ENCODE assay signal across 22 cellular contexts in the genomic region with DNA sequence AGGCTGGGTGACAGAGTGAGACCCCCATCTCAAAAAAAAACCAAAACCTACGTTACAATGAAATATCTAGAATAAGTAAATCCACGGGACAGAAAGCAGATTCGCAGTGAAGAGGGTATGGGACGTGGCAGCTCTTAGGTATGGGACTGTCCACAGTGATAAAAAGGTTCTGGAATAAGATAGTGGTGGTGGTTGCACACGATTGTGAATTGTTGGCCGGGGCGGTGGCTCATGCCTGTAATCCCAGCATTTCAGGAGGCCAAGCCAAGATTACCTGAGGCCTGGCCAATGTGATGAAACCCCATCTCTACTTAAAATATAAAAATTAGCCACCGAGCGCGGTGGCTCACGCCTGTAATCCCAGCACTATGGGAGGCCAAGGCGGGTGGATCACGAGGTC.
A peak's percentile ranks its signal among the peaks of the same experiment; 100 is the strongest.
DNase-seq lines count a peak whose midpoint lies in the region; ATAC-seq lines count a peak whose summit lies in the region.
"Had no signal": no experiment of that assay in that cellular context is flagged by ENCODE, and none has a peak within 500 bp of the region (broad histone marks: within the 10 kb centered on the region; RNA-seq: fewer than 3 reads in every experiment).

No MANE protein-coding gene starts in this region.

- DNase-seq in activated T-cell treated with anti-CD3 and anti-CD28 coated beads, Interleukin-2, amount 50 U/mL, for 24 hours, result no peak
- no peak for DNase-seq in activated T-cell treated with anti-CD3 and anti-CD28 coated beads, Interleukin-2, amount 50 U/mL, for 48 hours
- no peak for DNase-seq in effector memory CD8-positive, alpha-beta T cell
- DNase-seq in NCI-H2227 (lab: John Stamatoyannopoulos, UW; ENCODE audit: unreplicated experiment) (no peak), mesenchymal stem cell (no peak), MV-4-11 (lab: John Stamatoyannopoulos, UW) (no peak)
- DNase-seq: CD4-positive, CD25-positive, alpha-beta regulatory T cell; CD8-positive, alpha-beta memory T cell; DMS 273 treated with DMSO at 0.1 percent for 48 hours; DMS79; EL; GDM1; GM23248; H7; HCEC 1CT had no signal

- no peaks in the 10 kb centered on the region for H3K9me3 ChIP-seq in mesenchymal stem cell (ENCODE audit: control insufficient read depth, low read length)
- H3K9me3 ChIP-seq: BLaER1 had no signal

- WGBS in mesenchymal stem cell, result 98% methylated on average over 6 of the region's 13 CpGs

- H3K9ac ChIP-seq in mesenchymal stem cell (ENCODE audit: low read length), result no peak overlapping the region
- H3K9ac ChIP-seq: BLaER1, GM23248 had no signal

- H3K23ac ChIP-seq in mesenchymal stem cell (ENCODE audit: low read length in 2 of 2), result no peak overlapping the region

- no peak overlapping the region for H3K14ac ChIP-seq in mesenchymal stem cell (ENCODE audit: low read length in 2 of 2)

- H3K4ac ChIP-seq in mesenchymal stem cell (ENCODE audit: low read depth in 1 of 2, low read length in 2 of 2), result no peak overlapping the region

- H2BK5ac ChIP-seq in mesenchymal stem cell (ENCODE audit: low read depth, low read length, poor library complexity, severe bottlenecking), result no peak overlapping the region

- no peak overlapping the region for H4K91ac ChIP-seq in mesenchymal stem cell (ENCODE audit: low read length)

- peaks cover 27% of the 10 kb centered on the region for H3K36me3 Mint-ChIP-seq in activated T-cell treated with anti-CD3 and anti-CD28 coated beads, Interleukin-2, amount 50 U/mL, for 24 hours (ENCODE audit: low read depth)
- peaks cover 63% of the 10 kb centered on the region for H3K36me3 Mint-ChIP-seq in activated T-helper 17 cell treated with anti-CD3 and anti-CD28 coated beads, Interleukin-2, amount 50 U/mL, for 72 hours (ENCODE audit: low read depth)
- peaks cover 39% of the 10 kb centered on the region for H3K36me3 Mint-ChIP-seq in effector memory CD8-positive, alpha-beta T cell (ENCODE audit: insufficient read depth)
- peaks cover 46% of the 10 kb centered on the region for H3K36me3 Mint-ChIP-seq in stimulated activated memory B cell treated with anti-CD40 and anti-IgM and Interleukin-4, amounts not matched to agents 10 μg/mL and 1 μg/mL and 100 μg/mL, for 72 hours

- H2AK5ac ChIP-seq in mesenchymal stem cell (ENCODE audit: low read length, severe bottlenecking), result no peak overlapping the region

- no peak overlapping the region for H2BK120ac ChIP-seq in mesenchymal stem cell (ENCODE audit: low read depth, low read length)

- H3K4me3 Mint-ChIP-seq in activated T-cell treated with anti-CD3 and anti-CD28 coated beads, Interleukin-2, amount 50 U/mL, for 24 hours, result no peak overlapping the region
- H3K4me3 Mint-ChIP-seq in activated T-helper 17 cell treated with anti-CD3 and anti-CD28 coated beads, Interleukin-2, amount 50 U/mL, for 72 hours, result no peak overlapping the region
- no peak overlapping the region for H3K4me3 Mint-ChIP-seq in effector memory CD8-positive, alpha-beta T cell
- H3K4me3 Mint-ChIP-seq in stimulated activated memory B cell treated with anti-CD40 and anti-IgM and Interleukin-4, amounts not matched to agents 10 μg/mL and 1 μg/mL and 100 μg/mL, for 72 hours, result no peak overlapping the region
- H3K4me3 Mint-ChIP-seq: B cell; CD4-positive, CD25-positive, alpha-beta regulatory T cell; CD8-positive, alpha-beta memory T cell had no signal

- H3K4me1 Mint-ChIP-seq in activated T-cell treated with anti-CD3 and anti-CD28 coated beads, Interleukin-2, amount 50 U/mL, for 24 hours (ENCODE audit: low read depth), result peaks cover 13% of the 10 kb centered on the region
- H3K4me1 Mint-ChIP-seq in activated T-helper 17 cell treated with anti-CD3 and anti-CD28 coated beads, Interleukin-2, amount 50 U/mL, for 72 hours, result no peaks in the 10 kb centered on the region
- H3K4me1 Mint-ChIP-seq in effector memory CD8-positive, alpha-beta T cell (ENCODE audit: low read depth in 2 of 2), result peaks cover 10 to 15% of the 10 kb centered on the region in 2 donors
- H3K4me1 Mint-ChIP-seq in stimulated activated memory B cell treated with anti-CD40 and anti-IgM and Interleukin-4, amounts not matched to agents 10 μg/mL and 1 μg/mL and 100 μg/mL, for 72 hours, result peaks cover 30% of the 10 kb centered on the region

- H3K4me1 ChIP-seq in mesenchymal stem cell (ENCODE audit: control insufficient read depth, insufficient read depth, low read depth, low read length), result peaks cover 2% of the 10 kb centered on the region

- no peaks in the 10 kb centered on the region for H3K79me1 ChIP-seq in mesenchymal stem cell (replicated peaks; ENCODE audit: low read length, poor library complexity, severe bottlenecking)

- H3K4me2 ChIP-seq in mesenchymal stem cell (ENCODE audit: low read length, poor library complexity, severe bottlenecking), result no peak overlapping the region

- no peak overlapping the region for H2BK12ac ChIP-seq in mesenchymal stem cell (ENCODE audit: low read length in 2 of 2)

- H3K27ac Mint-ChIP-seq in activated T-cell treated with anti-CD3 and anti-CD28 coated beads, Interleukin-2, amount 50 U/mL, for 24 hours, result peak overlapping the region; percentile 15
- peak overlapping the region; percentile 56 for H3K27ac Mint-ChIP-seq in activated T-helper 17 cell treated with anti-CD3 and anti-CD28 coated beads, Interleukin-2, amount 50 U/mL, for 72 hours
- H3K27ac Mint-ChIP-seq in effector memory CD8-positive, alpha-beta T cell, result peak overlapping the region; percentile 80 to 84
- H3K27ac Mint-ChIP-seq in stimulated activated memory B cell treated with anti-CD40 and anti-IgM and Interleukin-4, amounts not matched to agents 10 μg/mL and 1 μg/mL and 100 μg/mL, for 72 hours, result peak overlapping the region; percentile 23
- H3K27ac Mint-ChIP-seq: B cell had no signal

- no peaks in the 10 kb centered on the region for H3K9me3 Mint-ChIP-seq in activated T-cell treated with anti-CD3 and anti-CD28 coated beads, Interleukin-2, amount 50 U/mL, for 24 hours
- no peaks in the 10 kb centered on the region for H3K9me3 Mint-ChIP-seq in activated T-helper 17 cell treated with anti-CD3 and anti-CD28 coated beads, Interleukin-2, amount 50 U/mL, for 72 hours
- no peaks in the 10 kb centered on the region for H3K9me3 Mint-ChIP-seq in effector memory CD8-positive, alpha-beta T cell
- no peaks in the 10 kb centered on the region for H3K9me3 Mint-ChIP-seq in stimulated activated memory B cell treated with anti-CD40 and anti-IgM and Interleukin-4, amounts not matched to agents 10 μg/mL and 1 μg/mL and 100 μg/mL, for 72 hours
- H3K9me3 Mint-ChIP-seq: CD4-positive, CD25-positive, alpha-beta regulatory T cell; CD8-positive, alpha-beta memory T cell had no signal

- H4K8ac ChIP-seq in mesenchymal stem cell (ENCODE audit: low read length), result no peak overlapping the region

- H3K27me3 ChIP-seq in mesenchymal stem cell (ENCODE audit: control insufficient read depth in 1 of 2, insufficient read depth in 1 of 2, low read length in 2 of 2), result no peaks in the 10 kb centered on the region
- H3K27me3 ChIP-seq: BLaER1 had no signal

- no peak overlapping the region for H3K27ac ChIP-seq in mesenchymal stem cell (ENCODE audit: low read length, poor library complexity, severe bottlenecking)
- H3K27ac ChIP-seq: 22Rv1, BLaER1, C4-2B, GM23248 had no signal

- no peak overlapping the region for H3K4me3 ChIP-seq in mesenchymal stem cell (ENCODE audit: insufficient read depth in 1 of 2, low read depth in 1 of 2, low read length in 2 of 2)
- H3K4me3 ChIP-seq: BLaER1, GM12878, GM23248 had no signal

- no peak for ATAC-seq in activated T-helper 17 cell treated with anti-CD3 and anti-CD28 coated beads, Interleukin-2, amount 50 U/mL, for 72 hours (replicated peaks)
- no peak for ATAC-seq in effector memory CD8-positive, alpha-beta T cell (replicated peaks)
- ATAC-seq in stimulated activated memory B cell treated with anti-CD40 and anti-IgM and Interleukin-4, amounts not matched to agents 10 μg/mL and 1 μg/mL and 100 μg/mL, for 72 hours, result no peak
- ATAC-seq: GM12878 had no signal

- no peak overlapping the region for H2BK15ac ChIP-seq in mesenchymal stem cell (ENCODE audit: low read depth, poor library complexity, severe bottlenecking)

- H3K18ac ChIP-seq in mesenchymal stem cell (ENCODE audit: low read depth in 1 of 2, low read length in 2 of 2), result no peak overlapping the region

- H2AFZ ChIP-seq in mesenchymal stem cell (ENCODE audit: low read depth, low read length), result no peak overlapping the region
- H2AFZ ChIP-seq: GM23248 had no signal

- H3K36me3 ChIP-seq in mesenchymal stem cell (ENCODE audit: control insufficient read depth in 1 of 2, insufficient read depth in 2 of 2, low read depth in 1 of 2, low read length in 2 of 2), result peaks cover 9 to 10% of the 10 kb centered on the region in 2 experiments

- no peaks in the 10 kb centered on the region for H3K27me3 Mint-ChIP-seq in activated T-cell treated with anti-CD3 and anti-CD28 coated beads, Interleukin-2, amount 50 U/mL, for 24 hours
- no peaks in the 10 kb centered on the region for H3K27me3 Mint-ChIP-seq in activated T-helper 17 cell treated with anti-CD3 and anti-CD28 coated beads, Interleukin-2, amount 50 U/mL, for 72 hours
- no peaks in the 10 kb centered on the region for H3K27me3 Mint-ChIP-seq in effector memory CD8-positive, alpha-beta T cell
- no peaks in the 10 kb centered on the region for H3K27me3 Mint-ChIP-seq in stimulated activated memory B cell treated with anti-CD40 and anti-IgM and Interleukin-4, amounts not matched to agents 10 μg/mL and 1 μg/mL and 100 μg/mL, for 72 hours
- H3K27me3 Mint-ChIP-seq: B cell; CD4-positive, CD25-positive, alpha-beta regulatory T cell; CD8-positive, alpha-beta memory T cell had no signal

Comparison
In these comparisons a context has a peak if more than half of its experiments do, and no peak if none do; other contexts are left out.
1. H3K27ac Mint-ChIP-seq: peak in every context shown above with its lines; median percentile 82 in effector memory CD8-positive, alpha-beta T cell; 56 in activated T-helper 17 cell treated with anti-CD3 and anti-CD28 coated beads, Interleukin-2, amount 50 U/mL, for 72 hours; 23 in stimulated activated memory B cell treated with anti-CD40 and anti-IgM and Interleukin-4, amounts not matched to agents 10 μg/mL and 1 μg/mL and 100 μg/mL, for 72 hours; 15 in activated T-cell treated with anti-CD3 and anti-CD28 coated beads, Interleukin-2, amount 50 U/mL, for 24 hours.